Comparison of ENCODE assay signal across 1 cellular context in genomic region chr17:56257075-56257474, GRCh38.
TF ChIP-seq lines count a peak whose summit lies in the region.

No MANE protein-coding gene starts in this region.

TF ChIP-seq in HepG2, 621 proteins besides CTCF, POLR2A, EP300 and RAD21 (continued from another document):
- TF ChIP-seq TFDP1 (CRISPR knock-in tag; IDR thresholded peaks at IDR 0.05; ENCODE audit: borderline replicate concordance) = no peak
- no peak for TF ChIP-seq ZNF672 (CRISPR knock-in tag; IDR thresholded peaks at IDR 0.05)
- TF ChIP-seq FOXK2 (IDR thresholded peaks at IDR 0.05) = no peak
- TF ChIP-seq ZNF800 (CRISPR knock-in tag; IDR thresholded peaks at IDR 0.05) = no peak
- TF ChIP-seq ZNF619 (CRISPR knock-in tag; IDR thresholded peaks at IDR 0.05) = no peak
- no peak for TF ChIP-seq MXD3 (CRISPR knock-in tag; IDR thresholded peaks at IDR 0.05)
- TF ChIP-seq ZNF564 (CRISPR knock-in tag; IDR thresholded peaks at IDR 0.05) = no peak
